Comparison of ENCODE assay signal across 17 cellular contexts in genomic region chr2:189124175-189124574, GRCh38. TPM values are rescaled to one million over a fixed set of nuclear protein-coding genes. Genes with fewer than 3 reads are reported as not detected.
DNase-seq lines count a peak whose midpoint lies in the region; ATAC-seq and TF ChIP-seq lines count a peak whose summit lies in the region.
"Had no signal": no experiment of that assay in that cellular context is flagged by ENCODE, and none has a peak within 500 bp of the region (broad histone marks: within the 10 kb centered on the region; RNA-seq: fewer than 3 reads in every experiment).

No MANE protein-coding gene starts in this region.

- 86 to 91% methylated on average over 5 of the region's 5 CpGs for WGBS in lower leg skin, 2 donors

- BruUV-seq in PC-3 (replicated peaks; lab: Mats Ljungman, UMichigan): no TSS peak

- H3K4me1 Mint-ChIP-seq in mesothelial cell of epicardium: peaks cover 28% of the 10 kb centered on the region
- H3K4me1 Mint-ChIP-seq: CD4-positive, alpha-beta memory T cell had no signal

- H3K9me3 ChIP-seq in PC-3 (ENCODE audit: low read length) (no peaks in the 10 kb centered on the region), MG63 (no peaks in the 10 kb centered on the region)
- H3K9me3 ChIP-seq: BE2C had no signal

- CTCF ChIA-PET in PC-3 (lab: Charles Lee): interaction anchor here (0.6 kb wide), 1 partner anchor 12 kb away, joined by 3 read pairs; no protein-coding TSS in a partner anchor

- peak; percentile 81 for DNase-seq in EL
- DNase-seq in PC-3: peak; percentile 88
- peak; percentile 61 for DNase-seq in dermis blood vessel endothelial cell
- no peak for DNase-seq in mesothelial cell of epicardium (ENCODE audit: low spot score in 2 of 2, unreplicated experiment in 2 of 2)
- no peak for DNase-seq in MG63
- DNase-seq in DMS79 (lab: John Stamatoyannopoulos, UW): no peak
- no peak for DNase-seq in NCI-H345 treated with DMSO at 0.1 percent for 48 hours (lab: John Stamatoyannopoulos, UW; ENCODE audit: unreplicated experiment)
- DNase-seq in lower leg skin (ENCODE audit: low spot score in 2 of 2): no peak
- DNase-seq: BE2C; CD4-positive, alpha-beta memory T cell; DND-41; Karpas-422; NCI-H1436 treated with DMSO at 0.1 percent for 48 hours; NCI-H2081; NCI-H524; SHP77 treated with DMSO at 0.1 percent for 48 hours had no signal

- H3K9ac ChIP-seq in PC-3 (ENCODE audit: low read length): peak overlapping the region; percentile 68

- H2AFZ ChIP-seq in PC-3 (ENCODE audit: low read length): peak overlapping the region; percentile 74

- H3K27ac ChIP-seq in PC-3 (ENCODE audit: low read length): peak overlapping the region; percentile 91

- peaks cover 7% of the 10 kb centered on the region for H3F3A ChIP-seq in PC-3 (ENCODE audit: low read length, unreplicated experiment)

- no peaks in the 10 kb centered on the region for H3K27me3 ChIP-seq in PC-3 (ENCODE audit: low read length)
- no peaks in the 10 kb centered on the region for H3K27me3 ChIP-seq in MG63
- H3K27me3 ChIP-seq: BE2C had no signal

- H3K36me3 ChIP-seq in PC-3 (ENCODE audit: low read depth, low read length): no peaks in the 10 kb centered on the region; the same call in 1 of the 2 replicates
- peaks cover 44% of the 10 kb centered on the region for H3K36me3 ChIP-seq in MG63
- H3K36me3 ChIP-seq: BE2C had no signal

- H3K27ac Mint-ChIP-seq in mesothelial cell of epicardium: peak overlapping the region; percentile 3
- H3K27ac Mint-ChIP-seq: CD4-positive, alpha-beta memory T cell had no signal

- no peaks in the 10 kb centered on the region for H3K27me3 Mint-ChIP-seq in mesothelial cell of epicardium (ENCODE audit: low read depth)

- no peak for TF ChIP-seq CTCF in PC-3 (conservative IDR thresholded peaks at IDR 0.05; ENCODE audit: low read depth, low read length)
- no peak for TF ChIP-seq CTCF in mesothelial cell of epicardium (IDR thresholded peaks at IDR 0.05; ENCODE audit: unreplicated experiment)
- TF ChIP-seq CTCF in lower leg skin (IDR thresholded peaks at IDR 0.05): no peak

- peak; percentile 85 for ATAC-seq in PC-3
- ATAC-seq: HCT116 had no signal

- peaks cover 12% of the 10 kb centered on the region for H3K36me3 Mint-ChIP-seq in mesothelial cell of epicardium
- H3K36me3 Mint-ChIP-seq: CD4-positive, alpha-beta memory T cell had no signal

- peaks cover 13% of the 10 kb centered on the region for H3K79me2 ChIP-seq in PC-3 (ENCODE audit: low read length)

- intact Hi-C loops in PC-3 (cut with micrococcal nuclease): loop anchor here (1.0 to 2.0 kb wide), 2 partner anchors 27 to 102 kb away; no protein-coding TSS in a partner anchor
- intact Hi-C loops in lower leg skin (cut with DNase I; ENCODE audit: low total_unique reads): no loop called here

- H4K20me1 ChIP-seq in PC-3 (ENCODE audit: low read length): no peaks in the 10 kb centered on the region

- no peak overlapping the region for H3K4me3 Mint-ChIP-seq in mesothelial cell of epicardium
- H3K4me3 Mint-ChIP-seq: CD4-positive, alpha-beta memory T cell had no signal

- TF ChIP-seq POLR2A in lower leg skin (IDR thresholded peaks at IDR 0.05): no peak

- peaks cover 49% of the 10 kb centered on the region for H3K4me1 ChIP-seq in PC-3 (ENCODE audit: insufficient read depth, low read length)
- H3K4me1 ChIP-seq: BE2C had no signal

- no peaks in the 10 kb centered on the region for H3K9me3 Mint-ChIP-seq in mesothelial cell of epicardium
- H3K9me3 Mint-ChIP-seq: CD4-positive, alpha-beta memory T cell had no signal

- H3K4me3 ChIP-seq in PC-3 (ENCODE audit: low read length) (peak overlapping the region; percentile 22), MG63 (no peak overlapping the region), lower leg skin (ENCODE audit: low read depth, poor library complexity, severe bottlenecking) (no peak overlapping the region)

- H3K9me2 ChIP-seq in PC-3 (replicated peaks; ENCODE audit: low read length): no peaks in the 10 kb centered on the region

- POLR2A ChIA-PET in PC-3 (lab: Charles Lee; ENCODE audit: unreplicated experiment): interaction anchor here (0.7 kb wide), 1 partner anchor 40 kb away, joined by 4 read pairs; no protein-coding TSS in a partner anchor

- H3K4me2 ChIP-seq in PC-3 (ENCODE audit: low read length): peak overlapping the region; percentile 61

RNA-seq across cellular contexts. Expression of gene COL5A2, which starts 55.4 kb away (rescaled TPM):
- total RNA-seq in PC-3 (2014; rRNA removed) (56.2 and 60.1 TPM in 2 replicates), dermis blood vessel endothelial cell (72.6 and 87.1 TPM in 2 replicates), mesothelial cell of epicardium (438 to 472 TPM (median 459 TPM) in 3 replicates), lower leg skin (10 to 100 TPM in 3 of 4 donors, 1 to 10 TPM in 1; 7.7 to 29.5 (median 16.9) TPM)
- 488 and 513 TPM in 2 replicates for total RNA-seq in MG63 (2014; rRNA removed; shearing (Covaris generic); ENCODE audit: low replicate concordance)

Comparison
In these comparisons a context has a peak if more than half of its experiments do, and no peak if none do; other contexts are left out.
1. DNase-seq: peak in EL (single experiment), PC-3 (single experiment) and dermis blood vessel endothelial cell (single experiment); none in mesothelial cell of epicardium (0 of 2), MG63 (single experiment), DMS79 (single experiment), NCI-H345 treated with DMSO at 0.1 percent for 48 hours (single experiment) and lower leg skin (0 of 2).